In genomic region chr20:56392282-56393132, GRCh38 we compare ENCODE assay signal across 1 cellular context.
A peak's percentile ranks its signal among the peaks of the same experiment; 100 is the strongest.
TF ChIP-seq lines count a peak whose summit lies in the region.

Gene CSTF1 (plus strand): TSS chr20:56392645. CDS start chr20:56395553, 2,908 bp downstream.

TF ChIP-seq in GM12878, 131 proteins besides CTCF, POLR2A, EP300 and RAD21 (continued from another document and continues in another):
- TF ChIP-seq IRF3 (IDR thresholded peaks at IDR 0.05) (no peak), SMARCA5 (IDR thresholded peaks at IDR 0.05) (0 out of 2 replicates have a peak, but pooled peaks have one; percentile 89), SUPT20H (IDR thresholded peaks at IDR 0.05; ENCODE audit: borderline replicate concordance, control insufficient read depth, low read depth, low read length) (no peak), ETV6 (conservative IDR thresholded peaks at IDR 0.05 in 1 of 2, IDR thresholded peaks at IDR 0.05 in 1 of 2; ENCODE audit: borderline replicate concordance in 1 of 2, low read depth in 1 of 2) (peak in 1 of 2 experiments; percentile 33; a peak in 1 of 4 replicates), ZBTB40 (IDR thresholded peaks at IDR 0.05; ENCODE audit: borderline replicate concordance) (no peak; the same call in 1 of the 2 replicates), RFX5 (IDR thresholded peaks at IDR 0.05; ENCODE audit: low read depth, low read length) (peak; percentile 77), GATAD2B (conservative IDR thresholded peaks at IDR 0.05; ENCODE audit: low read depth) (0 out of 2 replicates have a peak, but pooled peaks have one; percentile 64), NR2F1 (conservative IDR thresholded peaks at IDR 0.05) (peak; percentile 81), TAF1 (IDR thresholded peaks at IDR 0.05; ENCODE audit: borderline replicate concordance, low read depth, low read length) (peak; percentile 53; the same call in 1 of the 2 replicates), BCL11A (IDR thresholded peaks at IDR 0.05; ENCODE audit: low read depth, low read length) (no peak), IRF4 (IDR thresholded peaks at IDR 0.05; ENCODE audit: low read depth, low read length) (0 out of 2 replicates have a peak, but pooled peaks have one; percentile 28), KLF5 (IDR thresholded peaks at IDR 0.05; ENCODE audit: partially characterized antibody) (no peak), RBBP5 (conservative IDR thresholded peaks at IDR 0.05) (0 out of 2 replicates have a peak, but pooled peaks have one; percentile 34), PML (IDR thresholded peaks at IDR 0.05; ENCODE audit: low read length) (0 out of 2 replicates have a peak, but pooled peaks have one; percentile 73), HDAC6 (IDR thresholded peaks at IDR 0.05; ENCODE audit: unreplicated experiment) (peak; percentile 72), ZBED1 (IDR thresholded peaks at IDR 0.05; ENCODE audit: borderline replicate concordance) (no peak), TCF12 (IDR thresholded peaks at IDR 0.05; ENCODE audit: low read depth, low read length) (0 out of 2 replicates have a peak, but pooled peaks have one; percentile 8), ATF3 (IDR thresholded peaks at IDR 0.05; ENCODE audit: borderline replicate concordance, extremely low read depth, low read depth, low read length) (no peak), SKIL (IDR thresholded peaks at IDR 0.05; ENCODE audit: low read depth, poor library complexity, severe bottlenecking) (no peak), E4F1 (IDR thresholded peaks at IDR 0.05; ENCODE audit: borderline replicate concordance, partially characterized antibody) (peak; percentile 94), ZNF207 (IDR thresholded peaks at IDR 0.05; ENCODE audit: borderline replicate concordance) (peak; percentile 74; the same call in 1 of the 2 replicates), ESRRA (IDR thresholded peaks at IDR 0.05; ENCODE audit: low read length) (peak; percentile 14; the same call in 1 of the 2 replicates), CUX1 (IDR thresholded peaks at IDR 0.05; ENCODE audit: insufficient replicate concordance, low read depth, low read length) (peak; percentile 97), STAT1 (conservative IDR thresholded peaks at IDR 0.05) (no peak), MTA2 (IDR thresholded peaks at IDR 0.05; ENCODE audit: low read depth) (peak; percentile 32; the same call in 1 of the 2 replicates), GABPA (IDR thresholded peaks at IDR 0.05; ENCODE audit: low read depth) (no peak), SIX5 (IDR thresholded peaks at IDR 0.05; ENCODE audit: low read depth, low read length, severe bottlenecking) (peak; percentile 73), MTA3 (IDR thresholded peaks at IDR 0.05; ENCODE audit: borderline replicate concordance, low read length) (no peak), LARP7 (IDR thresholded peaks at IDR 0.05) (peak; percentile 75; the same call in 1 of the 2 replicates), CEBPB (IDR thresholded peaks at IDR 0.05; ENCODE audit: borderline replicate concordance in 1 of 2, low read depth in 2 of 2, low read length in 2 of 2) (peak in 1 of 2 experiments; percentile 86; a peak in 2 of 4 replicates), YY1 (IDR thresholded peaks at IDR 0.05; ENCODE audit: low read depth, low read length) (peak; percentile 99), KDM1A (IDR thresholded peaks at IDR 0.05; ENCODE audit: borderline replicate concordance) (no peak), JUND (IDR thresholded peaks at IDR 0.05; ENCODE audit: low read depth, low read length) (no peak), POU2F2 (IDR thresholded peaks at IDR 0.05; ENCODE audit: borderline replicate concordance, low read depth, low read length) (peak; percentile 77; the same call in 1 of the 3 replicates), CBX5 (IDR thresholded peaks at IDR 0.05; ENCODE audit: low read depth) (no peak), CBFB (IDR thresholded peaks at IDR 0.05; ENCODE audit: low read depth) (peak; percentile 58; the same call in 1 of the 2 replicates), CEBPZ (IDR thresholded peaks at IDR 0.05; ENCODE audit: low read depth, low read length) (peak; percentile 59), NFYA (IDR thresholded peaks at IDR 0.05; ENCODE audit: borderline replicate concordance, low read depth, low read length) (no peak), SMAD5 (IDR thresholded peaks at IDR 0.05; ENCODE audit: low read depth) (0 out of 2 replicates have a peak, but pooled peaks have one; percentile 37)
